Comparison of ENCODE assay signal across 12 cellular contexts in the genomic region with DNA sequence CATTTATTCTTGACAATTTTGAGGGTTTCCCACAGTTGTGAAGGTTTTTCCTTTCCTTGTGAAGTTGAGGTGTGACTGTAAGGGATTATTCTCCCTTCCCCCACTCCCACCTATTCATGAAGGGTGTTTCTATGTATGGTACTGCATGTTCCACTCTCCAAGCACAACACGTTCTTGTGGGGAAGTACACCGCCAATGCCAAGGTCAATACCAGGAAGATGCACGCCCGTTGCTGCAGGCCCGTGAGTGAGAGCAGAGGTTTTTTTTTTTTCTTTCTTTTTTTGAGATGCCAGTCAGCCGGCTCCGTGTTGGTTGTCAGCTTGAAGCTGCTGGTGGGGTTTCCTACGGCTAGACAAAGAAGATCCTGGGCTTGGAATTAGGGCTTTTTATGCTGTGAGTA.
"Had no signal": no experiment of that assay in that cellular context is flagged by ENCODE, and none has a peak within 500 bp of the region (broad histone marks: within the 10 kb centered on the region; RNA-seq: fewer than 3 reads in every experiment).

No MANE protein-coding gene starts in this region.

- DNase-seq: activated CD4-positive, alpha-beta memory T cell treated with anti-CD3 and anti-CD28 coated beads for 36 hours; activated CD4-positive, alpha-beta T cell treated with anti-CD3 and anti-CD28 coated beads for 36 hours; activated CD8-positive, alpha-beta memory T cell treated with anti-CD3 and anti-CD28 coated beads, Interleukin-2, amount 10 ng/mL, durations not matched to agents 7 days and 5 days; activated naive CD4-positive, alpha-beta T cell treated with anti-CD3 and anti-CD28 coated beads, Interleukin-2, amount 10 ng/mL, durations not matched to agents 7 days and 5 days; activated T-cell treated with anti-CD3 and anti-CD28 coated beads, Interleukin-2, amount 50 U/mL, for 1 hour; erythroblast; kidney; pancreas; T-helper 17 cell had no signal

- H3K4me3 ChIP-seq: cardiac muscle cell, hepatocyte, pancreas had no signal

- H3K27ac ChIP-seq: cardiac muscle cell, hepatocyte, pancreas had no signal

- H3K9me3 ChIP-seq: pancreas had no signal

- H3K36me3 ChIP-seq: cardiac muscle cell, pancreas had no signal

- ATAC-seq: activated CD4-positive, alpha-beta T cell treated with anti-CD3 and anti-CD28 coated beads for 36 hours; activated CD8-positive, alpha-beta memory T cell treated with anti-CD3 and anti-CD28 coated beads, Interleukin-2, amount 10 ng/mL, durations not matched to agents 7 days and 5 days; stimulated activated effector memory CD8-positive, alpha-beta T cell treated with anti-CD3 and anti-CD28 coated beads, Interleukin-12 subunit alpha, Interleukin-12 subunit beta, amount 100 ng/mL, for 72 hours; T-helper 17 cell had no signal

- H3K27me3 ChIP-seq: cardiac muscle cell, hepatocyte, pancreas had no signal

- H3K4me1 ChIP-seq: pancreas had no signal
